Comparison of ENCODE assay signal across 1 cellular context in the genomic region with DNA sequence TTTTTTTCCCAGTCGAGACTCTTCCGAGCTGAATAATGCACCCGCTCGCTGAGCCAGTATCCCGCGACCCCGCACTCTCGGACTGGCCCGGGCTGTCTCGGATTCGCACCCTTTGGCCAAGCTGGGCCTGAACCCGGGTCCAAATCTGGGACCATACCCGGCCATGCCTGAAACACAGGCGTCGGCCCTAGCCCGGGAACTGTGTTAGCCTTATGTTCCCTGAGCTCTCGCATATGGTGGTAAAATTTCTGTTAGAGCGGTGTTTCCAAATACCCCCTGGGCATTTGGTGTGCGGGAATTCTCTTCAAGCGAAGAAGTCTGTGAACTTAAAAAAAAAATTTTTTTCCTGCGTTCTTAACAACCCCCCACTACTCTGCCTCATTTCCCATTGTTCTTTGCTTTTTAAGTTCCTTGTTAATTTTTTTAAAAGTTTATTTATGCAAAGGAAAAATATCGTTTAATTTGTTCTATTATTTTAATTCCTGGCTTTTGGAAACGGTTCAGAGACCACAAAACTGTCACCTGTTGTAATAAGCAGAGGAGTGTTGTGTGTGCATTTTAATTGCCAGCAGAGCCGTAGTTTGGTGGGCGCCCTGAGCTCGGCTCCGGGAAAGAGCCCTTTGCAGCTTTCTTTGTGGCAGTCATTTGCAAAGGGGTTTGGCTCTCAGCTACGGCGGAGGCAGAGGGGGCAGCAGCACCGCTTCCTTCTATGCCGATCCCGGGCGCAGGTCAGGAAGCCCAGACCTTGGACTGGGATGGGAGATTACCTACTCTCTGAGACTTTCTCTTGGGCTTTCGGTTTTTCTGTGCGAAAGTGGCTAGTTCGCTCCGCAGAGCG.
TF ChIP-seq lines count a peak whose summit lies in the region.

No MANE protein-coding gene starts in this region.

TF ChIP-seq in IMR-90, 13 proteins besides CTCF, POLR2A, EP300 and RAD21 (continued from another document):
- TF ChIP-seq ELK1 (IDR thresholded peaks at IDR 0.05; ENCODE audit: borderline replicate concordance, low read depth, low read length) (no peak), NFE2L2 (IDR thresholded peaks at IDR 0.05; ENCODE audit: low read depth, low read length) (no peak), MAFK (IDR thresholded peaks at IDR 0.05; ENCODE audit: low read depth, low read length) (no peak), MXI1 (IDR thresholded peaks at IDR 0.05; ENCODE audit: borderline replicate concordance, low read depth, low read length) (no peak), RFX5 (IDR thresholded peaks at IDR 0.05; ENCODE audit: low read depth, low read length) (no peak), CHD1 (IDR thresholded peaks at IDR 0.05; ENCODE audit: low read depth, low read length) (no peak), FOS (IDR thresholded peaks at IDR 0.05; ENCODE audit: low read depth, low read length) (no peak)
- TF ChIP-seq, protein P1, sequence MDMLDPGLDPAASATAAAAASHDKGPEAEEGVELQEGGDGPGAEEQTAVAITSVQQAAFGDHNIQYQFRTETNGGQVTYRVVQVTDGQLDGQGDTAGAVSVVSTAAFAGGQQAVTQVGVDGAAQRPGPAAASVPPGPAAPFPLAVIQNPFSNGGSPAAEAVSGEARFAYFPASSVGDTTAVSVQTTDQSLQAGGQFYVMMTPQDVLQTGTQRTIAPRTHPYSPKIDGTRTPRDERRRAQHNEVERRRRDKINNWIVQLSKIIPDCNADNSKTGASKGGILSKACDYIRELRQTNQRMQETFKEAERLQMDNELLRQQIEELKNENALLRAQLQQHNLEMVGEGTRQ (IDR thresholded peaks at IDR 0.05; ENCODE audit: low read depth, low read length) = no peak
TF ChIP-seq in IMR-90: peak in this region for 0.
